Comparison of ENCODE assay signal across 12 cellular contexts in genomic region chr9:125119643-125120286, GRCh38. TPM values are rescaled to one million over a fixed set of nuclear protein-coding genes. Genes with fewer than 3 reads are reported as not detected.
DNase-seq lines count a peak whose midpoint lies in the region; ATAC-seq and TF ChIP-seq lines count a peak whose summit lies in the region.
"Had no signal": no experiment of that assay in that cellular context is flagged by ENCODE, and none has a peak within 500 bp of the region (broad histone marks: within the 10 kb centered on the region; RNA-seq: fewer than 3 reads in every experiment).

No MANE protein-coding gene starts in this region.

- peaks cover 35% of the 10 kb centered on the region for H3K4me1 Mint-ChIP-seq in activated naive CD8-positive, alpha-beta T cell (ENCODE audit: low read depth)
- peaks cover 35% of the 10 kb centered on the region for H3K4me1 Mint-ChIP-seq in activated naive CD8-positive, alpha-beta T cell treated with anti-CD3 and anti-CD28 coated beads for 36 hours
- peaks cover 8% of the 10 kb centered on the region for H3K4me1 Mint-ChIP-seq in stimulated activated effector memory CD8-positive, alpha-beta T cell treated with anti-CD3 and anti-CD28 coated beads, Interleukin-12 subunit alpha, Interleukin-12 subunit beta, amount 100 ng/mL, for 72 hours

- no peaks in the 10 kb centered on the region for H3K27me3 Mint-ChIP-seq in activated naive CD8-positive, alpha-beta T cell
- H3K27me3 Mint-ChIP-seq in activated naive CD8-positive, alpha-beta T cell treated with anti-CD3 and anti-CD28 coated beads for 36 hours, result no peaks in the 10 kb centered on the region
- H3K27me3 Mint-ChIP-seq: brain; CD4-positive, alpha-beta memory T cell had no signal

- DNase-seq in activated naive CD8-positive, alpha-beta T cell treated with anti-CD3 and anti-CD28 coated beads for 36 hours, result no peak
- DNase-seq in SK-N-DZ (ENCODE audit: low spot score) (peak; percentile 49), fibroblast of mammary gland (ENCODE audit: low read depth) (peak; percentile 52), dedifferentiated amniotic fluid mesenchymal stem cell (ENCODE audit: extremely low spot score) (no peak), SIG-M5 (lab: John Stamatoyannopoulos, UW) (no peak)
- no peak for DNase-seq in stimulated activated effector memory CD8-positive, alpha-beta T cell treated with anti-CD3 and anti-CD28 coated beads, Interleukin-12 subunit alpha, Interleukin-12 subunit beta, amount 100 ng/mL, for 72 hours (ENCODE audit: low spot score in 2 of 2)
- no peak for DNase-seq in effector CD8-positive, alpha-beta T cell (lab: John Stamatoyannopoulos, UW)
- DNase-seq: CD4-positive, alpha-beta memory T cell; MM.1S had no signal

- ATAC-seq in stimulated activated effector memory CD8-positive, alpha-beta T cell treated with anti-CD3 and anti-CD28 coated beads, Interleukin-12 subunit alpha, Interleukin-12 subunit beta, amount 100 ng/mL, for 72 hours, result peak; percentile 36

- peak overlapping the region; percentile 31 for H3K27ac Mint-ChIP-seq in activated naive CD8-positive, alpha-beta T cell
- H3K27ac Mint-ChIP-seq in activated naive CD8-positive, alpha-beta T cell treated with anti-CD3 and anti-CD28 coated beads for 36 hours, result no peak overlapping the region
- no peak overlapping the region for H3K27ac Mint-ChIP-seq in stimulated activated effector memory CD8-positive, alpha-beta T cell treated with anti-CD3 and anti-CD28 coated beads, Interleukin-12 subunit alpha, Interleukin-12 subunit beta, amount 100 ng/mL, for 72 hours

- H3K4me3 ChIP-seq in fibroblast of mammary gland (ENCODE audit: control insufficient read depth, low read depth, low read length), result no peak overlapping the region
- H3K4me3 ChIP-seq: right atrium auricular region had no signal

- no peaks in the 10 kb centered on the region for H3K9me3 Mint-ChIP-seq in activated naive CD8-positive, alpha-beta T cell (ENCODE audit: low read depth)
- H3K9me3 Mint-ChIP-seq in activated naive CD8-positive, alpha-beta T cell treated with anti-CD3 and anti-CD28 coated beads for 36 hours, result no peaks in the 10 kb centered on the region
- H3K9me3 Mint-ChIP-seq in stimulated activated effector memory CD8-positive, alpha-beta T cell treated with anti-CD3 and anti-CD28 coated beads, Interleukin-12 subunit alpha, Interleukin-12 subunit beta, amount 100 ng/mL, for 72 hours, result no peaks in the 10 kb centered on the region
- H3K9me3 Mint-ChIP-seq: CD4-positive, alpha-beta memory T cell had no signal

- H3K36me3 Mint-ChIP-seq in activated naive CD8-positive, alpha-beta T cell, result peaks cover 2% of the 10 kb centered on the region
- peaks cover 6% of the 10 kb centered on the region for H3K36me3 Mint-ChIP-seq in activated naive CD8-positive, alpha-beta T cell treated with anti-CD3 and anti-CD28 coated beads for 36 hours
- H3K36me3 Mint-ChIP-seq in stimulated activated effector memory CD8-positive, alpha-beta T cell treated with anti-CD3 and anti-CD28 coated beads, Interleukin-12 subunit alpha, Interleukin-12 subunit beta, amount 100 ng/mL, for 72 hours, result no peaks in the 10 kb centered on the region

- H3K4me3 Mint-ChIP-seq in activated naive CD8-positive, alpha-beta T cell, result no peak overlapping the region
- H3K4me3 Mint-ChIP-seq in activated naive CD8-positive, alpha-beta T cell treated with anti-CD3 and anti-CD28 coated beads for 36 hours, result no peak overlapping the region
- H3K4me3 Mint-ChIP-seq in stimulated activated effector memory CD8-positive, alpha-beta T cell treated with anti-CD3 and anti-CD28 coated beads, Interleukin-12 subunit alpha, Interleukin-12 subunit beta, amount 100 ng/mL, for 72 hours, result no peak overlapping the region
- H3K4me3 Mint-ChIP-seq: brain; CD4-positive, alpha-beta memory T cell had no signal

- TF ChIP-seq CTCF in fibroblast of mammary gland (conservative IDR thresholded peaks at IDR 0.05; ENCODE audit: control insufficient read depth, insufficient read depth, low read depth, low read length), result peak; percentile 19

RNA-seq across cellular contexts. Expression of gene SCAI, which starts 23.6 kb away (rescaled TPM):
- 1 to 10 TPM; 7.0 to 7.3 TPM for total RNA-seq in activated naive CD8-positive, alpha-beta T cell treated with anti-CD3 and anti-CD28 coated beads for 36 hours
- polyA plus RNA-seq in SK-N-DZ (2014; cell fraction: cytosol; rRNA removed), result 6.8 and 8.8 TPM in 2 replicates
- 10.3 and 10.8 TPM in 2 replicates for polyA plus RNA-seq in SK-N-DZ (2014; cell fraction: nucleus; rRNA removed)

Comparison
In these comparisons a context has a peak if more than half of its experiments do, and no peak if none do; other contexts are left out.
1. DNase-seq: peak in SK-N-DZ (single experiment) and fibroblast of mammary gland (single experiment); none in activated naive CD8-positive, alpha-beta T cell treated with anti-CD3 and anti-CD28 coated beads for 36 hours (single experiment), stimulated activated effector memory CD8-positive, alpha-beta T cell treated with anti-CD3 and anti-CD28 coated beads, Interleukin-12 subunit alpha, Interleukin-12 subunit beta, amount 100 ng/mL, for 72 hours (0 of 2), dedifferentiated amniotic fluid mesenchymal stem cell (single experiment), SIG-M5 (single experiment) and effector CD8-positive, alpha-beta T cell (single experiment).